ENCODE assay signal across 23 cellular contexts in the genomic region with DNA sequence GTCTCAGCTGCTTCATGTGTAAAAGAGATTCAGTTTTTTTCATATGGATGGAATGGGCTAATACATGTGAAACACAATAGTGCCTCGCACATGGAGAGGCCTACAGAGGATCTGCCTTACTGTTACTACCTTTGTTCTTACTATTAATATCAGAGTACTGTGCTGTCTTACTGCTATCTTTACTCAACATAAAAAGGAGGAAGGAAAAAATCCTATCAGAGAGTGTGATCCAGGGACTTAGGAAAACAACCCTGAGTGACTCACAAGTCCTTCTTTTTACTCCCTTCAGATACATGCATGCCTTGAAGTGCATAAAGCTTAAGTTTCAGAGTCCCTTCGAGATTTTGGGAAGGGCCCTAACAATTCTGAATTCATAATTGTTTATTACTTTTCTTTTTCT.
DNase-seq lines count a peak whose midpoint lies in the region; ATAC-seq, FAIRE-seq and TF ChIP-seq lines count a peak whose summit lies in the region.
"Had no signal": no experiment of that assay in that cellular context is flagged by ENCODE, and none has a peak within 500 bp of the region (broad histone marks: within the 10 kb centered on the region; RNA-seq: fewer than 3 reads in every experiment).

No MANE protein-coding gene starts in this region.

- peak overlapping the region; percentile 39 for H3K27ac Mint-ChIP-seq in MCF 10A (ENCODE audit: low read depth, unreplicated experiment)
- no peak overlapping the region for H3K27ac Mint-ChIP-seq in astrocyte (ENCODE audit: unreplicated experiment)
- H3K27ac Mint-ChIP-seq: activated naive CD8-positive, alpha-beta T cell; activated T-cell treated with anti-CD3 and anti-CD28 coated beads, Interleukin-2, amount 50 U/mL, for 72 hours; brain; nephron had no signal

- WGBS in tibial nerve, 2 donors, result 78 to 88% methylated on average over 2 of the region's 2 CpGs

- intact Hi-C loops in MCF 10A (cut with micrococcal nuclease) (no loop called here), breast epithelium (cut with DNase I; ENCODE audit: low total_unique reads) (no loop called here)

- no peak for TF ChIP-seq EP300 in tibial nerve (IDR thresholded peaks at IDR 0.05)

- no peaks in the 10 kb centered on the region for H3K27me3 Mint-ChIP-seq in MCF 10A (ENCODE audit: insufficient read depth, unreplicated experiment)
- no peaks in the 10 kb centered on the region for H3K27me3 Mint-ChIP-seq in astrocyte (ENCODE audit: low read depth, unreplicated experiment)
- H3K27me3 Mint-ChIP-seq: activated naive CD8-positive, alpha-beta T cell; brain had no signal

- H2AFZ ChIP-seq in astrocyte (ENCODE audit: low read depth, low read length), result no peak overlapping the region
- H2AFZ ChIP-seq: hepatocyte, parathyroid adenoma had no signal

- H3K36me3 Mint-ChIP-seq in MCF 10A (ENCODE audit: insufficient read depth, unreplicated experiment) (peaks cover 15% of the 10 kb centered on the region), astrocyte (ENCODE audit: low read depth, unreplicated experiment) (peaks cover 12% of the 10 kb centered on the region)
- H3K36me3 Mint-ChIP-seq: activated naive CD8-positive, alpha-beta T cell had no signal

- TF ChIP-seq POLR2A in breast epithelium (IDR thresholded peaks at IDR 0.05) (no peak), tibial nerve (IDR thresholded peaks at IDR 0.05) (no peak)

- ATAC-seq in HG03460 (IDR thresholded peaks at IDR 0.05; ENCODE audit: unreplicated experiment) (no peak), HG03135 (IDR thresholded peaks at IDR 0.05; ENCODE audit: unreplicated experiment) (no peak)
- ATAC-seq: A549; activated T-cell treated with anti-CD3 and anti-CD28 coated beads, Interleukin-2, amount 50 U/mL, for 72 hours; left ventricle myocardium superior had no signal

- H3K36me3 ChIP-seq in breast epithelium (peaks cover 4% of the 10 kb centered on the region), astrocyte (ENCODE audit: insufficient read depth, low read length) (no peaks in the 10 kb centered on the region), tibial nerve (peaks cover 0 to 43% (median 0%) of the 10 kb centered on the region in 3 donors)
- H3K36me3 ChIP-seq: colonic mucosa, right lobe of liver had no signal

- H3K9me3 ChIP-seq in breast epithelium, result no peaks in the 10 kb centered on the region
- no peaks in the 10 kb centered on the region for H3K9me3 ChIP-seq in astrocyte (ENCODE audit: insufficient read depth, low read depth, low read length)
- H3K9me3 ChIP-seq in tibial nerve, result no peaks in the 10 kb centered on the region
- H3K9me3 ChIP-seq: A549, colonic mucosa, HAP-1, right lobe of liver had no signal

- FAIRE-seq in astrocyte (lab: Jason Lieb, UNC), result no peak
- FAIRE-seq: A549 had no signal

- no peaks in the 10 kb centered on the region for H3K79me2 ChIP-seq in astrocyte (ENCODE audit: insufficient read depth, low read length)
- H3K79me2 ChIP-seq: hepatocyte, parathyroid adenoma had no signal

- POLR2A ChIA-PET in MCF 10A (lab: Yijun Ruan, JAX), result interaction anchor here (0.7 kb wide), 1 partner anchor 32 kb away, joined by 3 read pairs; no protein-coding TSS in a partner anchor

- no peaks in the 10 kb centered on the region for H3K9me3 Mint-ChIP-seq in MCF 10A (ENCODE audit: unreplicated experiment)
- H3K9me3 Mint-ChIP-seq in astrocyte (ENCODE audit: unreplicated experiment), result no peaks in the 10 kb centered on the region
- H3K9me3 Mint-ChIP-seq: activated T-cell treated with anti-CD3 and anti-CD28 coated beads, Interleukin-2, amount 50 U/mL, for 72 hours; nephron had no signal

- H3K27ac ChIP-seq in breast epithelium, result peak overlapping the region in 1 of 2 donors; percentile 42
- H3K27ac ChIP-seq in astrocyte (ENCODE audit: low read depth, low read length), result peak overlapping the region; percentile 40
- H3K27ac ChIP-seq in tibial nerve, result no peak overlapping the region
- H3K27ac ChIP-seq: A549, C4-2B, colonic mucosa, hepatocyte, parathyroid adenoma, right lobe of liver had no signal

- H3K4me2 ChIP-seq in astrocyte (ENCODE audit: low read length), result peak overlapping the region; percentile 23
- H3K4me2 ChIP-seq: A549, hepatocyte had no signal

- no TSS peak for BruUV-seq in MCF 10A (replicated peaks; lab: Mats Ljungman, UMichigan)

- no peaks in the 10 kb centered on the region for H4K20me1 ChIP-seq in astrocyte (ENCODE audit: insufficient read depth, low read length)

- H3K9ac ChIP-seq in astrocyte (ENCODE audit: low read length), result no peak overlapping the region
- H3K9ac ChIP-seq: parathyroid adenoma had no signal

- H3K27me3 ChIP-seq in breast epithelium, result no peaks in the 10 kb centered on the region
- no peaks in the 10 kb centered on the region for H3K27me3 ChIP-seq in astrocyte (ENCODE audit: insufficient read depth, low read length)
- no peaks in the 10 kb centered on the region for H3K27me3 ChIP-seq in tibial nerve
- H3K27me3 ChIP-seq: colonic mucosa, hepatocyte, right lobe of liver had no signal

- no peak for DNase-seq in MCF 10A (ENCODE audit: unreplicated experiment)
- DNase-seq in breast epithelium (ENCODE audit: low spot score in 2 of 2), result no peak
- DNase-seq in astrocyte (ENCODE audit: low read depth), result peak; percentile 54
- DNase-seq in fibroblast of villous mesenchyme (ENCODE audit: low read depth), result peak; percentile 42
- no peak for DNase-seq in activated CD4-positive, alpha-beta T cell treated with anti-CD3 and anti-CD28 coated beads for 1 hour
- DNase-seq in tibial nerve (ENCODE audit: low spot score in 2 of 2), result no peak
- DNase-seq: activated T-cell treated with anti-CD3 and anti-CD28 coated beads, Interleukin-2, amount 50 U/mL, for 72 hours; colonic mucosa; left ventricle myocardium superior; midbrain; NCI-H187; right lobe of liver; substantia nigra had no signal

- H3K4me3 ChIP-seq in breast epithelium, result no peak overlapping the region
- H3K4me3 ChIP-seq in astrocyte (ENCODE audit: insufficient read depth, low read depth, low read length), result no peak overlapping the region
- H3K4me3 ChIP-seq in fibroblast of villous mesenchyme (ENCODE audit: low read depth, low read length), result no peak overlapping the region
- H3K4me3 ChIP-seq in tibial nerve, result no peak overlapping the region
- H3K4me3 ChIP-seq: A549, colonic mucosa, HAP-1, hepatocyte, right lobe of liver had no signal

- no peaks in the 10 kb centered on the region for H3K4me1 ChIP-seq in breast epithelium
- peaks cover 14% of the 10 kb centered on the region for H3K4me1 ChIP-seq in astrocyte (ENCODE audit: insufficient read depth, low read length)
- no peaks in the 10 kb centered on the region for H3K4me1 ChIP-seq in tibial nerve
- H3K4me1 ChIP-seq: colonic mucosa, HAP-1, parathyroid adenoma had no signal

- H3K4me3 Mint-ChIP-seq in MCF 10A (ENCODE audit: unreplicated experiment) (no peak overlapping the region), astrocyte (ENCODE audit: unreplicated experiment) (no peak overlapping the region)
- H3K4me3 Mint-ChIP-seq: activated naive CD8-positive, alpha-beta T cell; activated T-cell treated with anti-CD3 and anti-CD28 coated beads, Interleukin-2, amount 50 U/mL, for 72 hours; brain; nephron had no signal

- CTCF ChIA-PET in MCF 10A (lab: Yijun Ruan, JAX), result no interaction called here

- no peaks in the 10 kb centered on the region for H3K4me1 Mint-ChIP-seq in MCF 10A (ENCODE audit: insufficient read depth, unreplicated experiment)
- H3K4me1 Mint-ChIP-seq in astrocyte (ENCODE audit: low read depth, unreplicated experiment), result peaks cover 13% of the 10 kb centered on the region
- H3K4me1 Mint-ChIP-seq: nephron had no signal

- no peak for TF ChIP-seq CTCF in MCF 10A (IDR thresholded peaks at IDR 0.05; ENCODE audit: unreplicated experiment)
- TF ChIP-seq CTCF in breast epithelium (IDR thresholded peaks at IDR 0.05), result no peak
- TF ChIP-seq CTCF in astrocyte (IDR thresholded peaks at IDR 0.05; ENCODE audit: insufficient read depth, low read depth, low read length), result no peak
- TF ChIP-seq CTCF in fibroblast of villous mesenchyme (IDR thresholded peaks at IDR 0.05; ENCODE audit: insufficient read depth, low read depth, low read length), result no peak
- no peak for TF ChIP-seq CTCF in tibial nerve (IDR thresholded peaks at IDR 0.05)

Comparison
In these comparisons a context has a peak if more than half of its experiments do, and no peak if none do; other contexts are left out.
1. DNase-seq: peak in astrocyte (single experiment) and fibroblast of villous mesenchyme (single experiment); none in MCF 10A (single experiment), breast epithelium (0 of 2), activated CD4-positive, alpha-beta T cell treated with anti-CD3 and anti-CD28 coated beads for 1 hour (single experiment) and tibial nerve (0 of 2).